1 cellular context compared by ENCODE assay signal in genomic region chr1:101130673-101131072, GRCh38.
TF ChIP-seq lines count a peak whose summit lies in the region.

No MANE protein-coding gene starts in this region.

TF ChIP-seq in HEK293, 187 proteins besides CTCF, POLR2A, EP300 and RAD21 (continued from another document):
- TF ChIP-seq TRIM28 (IDR thresholded peaks at IDR 0.05; ENCODE audit: borderline replicate concordance, low read length): no peak
- no peak for TF ChIP-seq ZNF843 (tag by site-specific recombination; IDR thresholded peaks at IDR 0.05)
- TF ChIP-seq ZNF521 (tag by site-specific recombination; IDR thresholded peaks at IDR 0.05): no peak
- peak; percentile 32; the same call in 1 of the 2 replicates for TF ChIP-seq ZNF362 (tag by site-specific recombination; IDR thresholded peaks at IDR 0.05)
- no peak for TF ChIP-seq GLIS1 (tag by site-specific recombination; IDR thresholded peaks at IDR 0.05)
- TF ChIP-seq ZNF473 (tag by site-specific recombination; IDR thresholded peaks at IDR 0.05): no peak
- TF ChIP-seq GLI4 (tag by site-specific recombination; IDR thresholded peaks at IDR 0.05): no peak
- no peak for TF ChIP-seq ZNF610 (tag by site-specific recombination; IDR thresholded peaks at IDR 0.05; ENCODE audit: borderline replicate concordance)
- TF ChIP-seq ZNF518A (tag by site-specific recombination; conservative IDR thresholded peaks at IDR 0.05; ENCODE audit: low read depth): no peak
- TF ChIP-seq RBAK (tag by site-specific recombination; IDR thresholded peaks at IDR 0.05): no peak
- TF ChIP-seq ZBTB17 (tag by site-specific recombination; IDR thresholded peaks at IDR 0.05): peak; percentile 71
- TF ChIP-seq ZNF624 (tag by site-specific recombination; IDR thresholded peaks at IDR 0.05): no peak
- TF ChIP-seq GLI2 (tag by site-specific recombination; IDR thresholded peaks at IDR 0.05; ENCODE audit: borderline replicate concordance, low read depth): no peak
- no peak for TF ChIP-seq ZBTB49 (tag by site-specific recombination; IDR thresholded peaks at IDR 0.05; ENCODE audit: low read depth)
